ENCODE assay signal across 13 cellular contexts in genomic region chr1:204075890-204076837, GRCh38. TPM values are rescaled to one million over a fixed set of nuclear protein-coding genes. Genes with fewer than 3 reads are reported as not detected.
DNase-seq lines count a peak whose midpoint lies in the region; ATAC-seq and TF ChIP-seq lines count a peak whose summit lies in the region.
"Had no signal": no experiment of that assay in that cellular context is flagged by ENCODE, and none has a peak within 500 bp of the region (broad histone marks: within the 10 kb centered on the region; RNA-seq: fewer than 3 reads in every experiment).

No MANE protein-coding gene starts in this region.

- no peak overlapping the region for H3K9ac ChIP-seq in iPS-18a (ENCODE audit: low read length)

- CTCF ChIA-PET in CD8-positive, alpha-beta memory T cell (lab: Charles Lee), result no interaction called here
- CTCF ChIA-PET in T-cell (lab: Charles Lee), result interaction anchor here (0.6 to 0.9 kb wide), 2 partner anchors 10 to 141 kb away, joined by 3 read pairs; no protein-coding TSS in a partner anchor

- peak overlapping the region; percentile 2 to 77 (median 39) for H3K27ac Mint-ChIP-seq in CD8-positive, alpha-beta memory T cell
- peak overlapping the region in 1 of 2 donors; percentile 55 for H3K27ac Mint-ChIP-seq in T-cell
- no peak overlapping the region for H3K27ac Mint-ChIP-seq in osteocyte (ENCODE audit: unreplicated experiment)

- peaks cover 0 to 3% (median 0%) of the 10 kb centered on the region in 3 donors for H3K36me3 Mint-ChIP-seq in CD8-positive, alpha-beta memory T cell
- no peaks in the 10 kb centered on the region for H3K36me3 Mint-ChIP-seq in T-cell
- no peaks in the 10 kb centered on the region for H3K36me3 Mint-ChIP-seq in osteocyte (ENCODE audit: unreplicated experiment)

- no peaks in the 10 kb centered on the region for H3K9me3 Mint-ChIP-seq in CD8-positive, alpha-beta memory T cell
- no peaks in the 10 kb centered on the region for H3K9me3 Mint-ChIP-seq in T-cell
- H3K9me3 Mint-ChIP-seq in osteocyte (ENCODE audit: unreplicated experiment), result no peaks in the 10 kb centered on the region

- no peaks in the 10 kb centered on the region for H3K9me3 ChIP-seq in CD8-positive, alpha-beta memory T cell (ENCODE audit: low read length)
- H3K9me3 ChIP-seq in iPS-18a (ENCODE audit: control insufficient read depth, low read depth, low read length), result no peaks in the 10 kb centered on the region
- H3K9me3 ChIP-seq: right atrium auricular region had no signal

- no peak overlapping the region for H3K27ac ChIP-seq in CD8-positive, alpha-beta memory T cell (ENCODE audit: low read depth, low read length)
- no peak overlapping the region for H3K27ac ChIP-seq in iPS-18a (ENCODE audit: low read length)

- peaks cover 14% of the 10 kb centered on the region for H3K27me3 ChIP-seq in CD8-positive, alpha-beta memory T cell (ENCODE audit: insufficient read depth, low read length, poor library complexity, severe bottlenecking)
- peaks cover 3% of the 10 kb centered on the region for H3K27me3 ChIP-seq in iPS-18a (ENCODE audit: control insufficient read depth, insufficient read depth, low read length)
- H3K27me3 ChIP-seq: right atrium auricular region had no signal

- H3K27me3 Mint-ChIP-seq in CD8-positive, alpha-beta memory T cell, result peaks cover 23 to 56% of the 10 kb centered on the region in 2 donors
- H3K27me3 Mint-ChIP-seq in T-cell (peaks cover 47 to 62% of the 10 kb centered on the region in 2 donors), osteocyte (ENCODE audit: unreplicated experiment) (peaks cover under 1% of the 10 kb centered on the region)

- no peak for TF ChIP-seq CTCF in osteocyte (IDR thresholded peaks at IDR 0.05)

- H3K4me1 Mint-ChIP-seq in CD8-positive, alpha-beta memory T cell, result peaks cover 30 to 47% (median 30%) of the 10 kb centered on the region in 3 donors
- H3K4me1 Mint-ChIP-seq in T-cell, result peaks cover 0 to 41% (median 27%) of the 10 kb centered on the region in 3 donors
- peaks cover 53% of the 10 kb centered on the region for H3K4me1 Mint-ChIP-seq in osteocyte (ENCODE audit: unreplicated experiment)

- H3K4me3 Mint-ChIP-seq in CD8-positive, alpha-beta memory T cell, result peak overlapping the region; percentile 80 to 95 (median 93)
- H3K4me3 Mint-ChIP-seq in T-cell (peak overlapping the region; percentile 44 to 77 (median 76)), osteocyte (ENCODE audit: unreplicated experiment) (peak overlapping the region; percentile 24)

- no peak overlapping the region for H3K4me3 ChIP-seq in CD8-positive, alpha-beta memory T cell (ENCODE audit: low read length)
- peak overlapping the region; percentile 83 for H3K4me3 ChIP-seq in iPS-18a (ENCODE audit: low read length)

- no peaks in the 10 kb centered on the region for H3K36me3 ChIP-seq in CD8-positive, alpha-beta memory T cell (ENCODE audit: insufficient read depth, low read length)
- H3K36me3 ChIP-seq in iPS-18a (ENCODE audit: control insufficient read depth, low read depth, low read length), result no peaks in the 10 kb centered on the region
- H3K36me3 ChIP-seq: right atrium auricular region had no signal

- ATAC-seq in T-cell (replicated peaks in 1 of 4), result no peak

- peaks cover 12% of the 10 kb centered on the region for H3K4me1 ChIP-seq in CD8-positive, alpha-beta memory T cell (ENCODE audit: insufficient read depth, low read length)
- peaks cover 47% of the 10 kb centered on the region for H3K4me1 ChIP-seq in iPS-18a (ENCODE audit: control insufficient read depth, low read depth, low read length)

- no peak for DNase-seq in CD8-positive, alpha-beta memory T cell
- DNase-seq in T-cell (no peak), osteocyte (ENCODE audit: extremely low spot score, unreplicated experiment) (no peak), EL (no peak), HuH-7.5 (ENCODE audit: low spot score) (no peak), RKO (ENCODE audit: low spot score) (no peak)
- DNase-seq in activated T-cell treated with anti-CD3 and anti-CD28 coated beads, Interleukin-2, amount 50 U/mL, for 1 hour, result no peak
- DNase-seq: activated effector memory CD4-positive, alpha-beta T cell treated with anti-CD3 and anti-CD28 coated beads, Interleukin-2, amount 50 U/mL, for 16 hours; effector CD8-positive, alpha-beta T cell; NCI-H146; OCI-M1 had no signal

- POLR2A ChIA-PET in CD8-positive, alpha-beta memory T cell (lab: Charles Lee), result interaction anchor here (0.5 to 0.6 kb wide), 2 partner anchors 218 to 282 kb away, joined by 4 to 8 read pairs; no protein-coding TSS in a partner anchor
- POLR2A ChIA-PET in T-cell (lab: Charles Lee), result no interaction called here

RNA-seq across cellular contexts. Expression of gene SOX13, which starts 3.2 kb away (rescaled TPM):
- total RNA-seq in CD8-positive, alpha-beta memory T cell, result 1 to 10 TPM; 3.1 TPM
- 5.5 TPM for polyA plus RNA-seq in CD8-positive, alpha-beta memory T cell
- 1 to 10 TPM; 3.2 to 9.4 (median 5.2) TPM for total RNA-seq in T-cell
- total RNA-seq in osteocyte, result 11.7 and 12.5 TPM in 2 replicates

Comparison
In these comparisons a context has a peak if more than half of its experiments do, and no peak if none do; other contexts are left out.
1. H3K4me3 Mint-ChIP-seq: peak in every context shown above with its lines; median percentile 93 in CD8-positive, alpha-beta memory T cell; 76 in T-cell; 24 in osteocyte.